In genomic region chr1:41504126-41505035, GRCh38 we compare ENCODE assay signal across 9 cellular contexts. TPM values are rescaled to one million over a fixed set of nuclear protein-coding genes. Genes with fewer than 3 reads are reported as not detected.
DNase-seq lines count a peak whose midpoint lies in the region; ATAC-seq lines count a peak whose summit lies in the region.
"Had no signal": no experiment of that assay in that cellular context is flagged by ENCODE, and none has a peak within 500 bp of the region (broad histone marks: within the 10 kb centered on the region; RNA-seq: fewer than 3 reads in every experiment).

No MANE protein-coding gene starts in this region.

- H3K4me2 ChIP-seq in BLaER1 treated with 17β-estradiol and CSF1 and Interleukin-3, amounts not matched to agents 10 nM and 100 nM: peak overlapping the region in 7 of 11 experiments; percentile 1 to 40 (median 18); a peak in 7 of 22 replicates

- no peaks in the 10 kb centered on the region for H3K36me3 ChIP-seq in BLaER1 treated with 17β-estradiol and CSF1 and Interleukin-3, amounts not matched to agents 10 nM and 100 nM
- no peaks in the 10 kb centered on the region for H3K36me3 ChIP-seq in SJCRH30

- no peak overlapping the region for H3K9ac ChIP-seq in BLaER1 treated with 17β-estradiol and CSF1 and Interleukin-3, amounts not matched to agents 10 nM and 100 nM

- DNase-seq in HPDE6-E6E7 (ENCODE audit: extremely low spot score) (peak; percentile 59), SJCRH30 (peak; percentile 63 to 74), germinal center (ENCODE audit: low spot score) (peak; percentile 34), AML-193 (lab: John Stamatoyannopoulos, UW) (no peak)
- DNase-seq: activated CD8-positive, alpha-beta T cell treated with anti-CD3 and anti-CD28 coated beads, Interleukin-2, amount 10 ng/mL, durations not matched to agents 7 days and 5 days had no signal

- H3K4me1 ChIP-seq in BLaER1 treated with 17β-estradiol and CSF1 and Interleukin-3, amounts not matched to agents 10 nM and 100 nM: peaks cover 6 to 38% (median 21%) of the 10 kb centered on the region in 10 experiments; a peak in 18 of 20 replicates
- peaks cover 32% of the 10 kb centered on the region for H3K4me1 ChIP-seq in SJCRH30

- peaks cover 0 to 8% (median 0%) of the 10 kb centered on the region in 11 experiments; a peak in 4 of 22 replicates for H3K27me3 ChIP-seq in BLaER1 treated with 17β-estradiol and CSF1 and Interleukin-3, amounts not matched to agents 10 nM and 100 nM
- H3K27me3 ChIP-seq in SJCRH30: no peaks in the 10 kb centered on the region

- no peak overlapping the region for H3K27ac ChIP-seq in BLaER1 treated with 17β-estradiol and CSF1 and Interleukin-3, amounts not matched to agents 10 nM and 100 nM
- no peak overlapping the region for H3K27ac ChIP-seq in SJCRH30

- ATAC-seq in GM18511 (IDR thresholded peaks at IDR 0.05; ENCODE audit: unreplicated experiment) (no peak), GM18861 (IDR thresholded peaks at IDR 0.05; ENCODE audit: unreplicated experiment) (no peak), GM21381 (IDR thresholded peaks at IDR 0.05; ENCODE audit: unreplicated experiment) (no peak)
- ATAC-seq: activated CD8-positive, alpha-beta T cell treated with anti-CD3 and anti-CD28 coated beads, Interleukin-2, amount 10 ng/mL, durations not matched to agents 7 days and 5 days had no signal

- peaks cover 0 to 46% (median 11%) of the 10 kb centered on the region in 11 experiments; a peak in 10 of 22 replicates for H4K20me1 ChIP-seq in BLaER1 treated with 17β-estradiol and CSF1 and Interleukin-3, amounts not matched to agents 10 nM and 100 nM

- no peak overlapping the region for H3K4me3 ChIP-seq in BLaER1 treated with 17β-estradiol and CSF1 and Interleukin-3, amounts not matched to agents 10 nM and 100 nM
- H3K4me3 ChIP-seq in SJCRH30: no peak overlapping the region

- no peaks in the 10 kb centered on the region for H3K9me3 ChIP-seq in BLaER1 treated with 17β-estradiol and CSF1 and Interleukin-3, amounts not matched to agents 10 nM and 100 nM (replicated peaks in 1 of 11)
- H3K9me3 ChIP-seq in SJCRH30 (replicated peaks): no peaks in the 10 kb centered on the region

RNA-seq across cellular contexts. Expression of gene EDN2, which starts 19.9 kb away (rescaled TPM):
- total RNA-seq in SJCRH30 (2014; rRNA removed; shearing (Covaris generic)): 0.18 and 0.32 TPM in 2 replicates
- total RNA-seq: activated CD8-positive, alpha-beta T cell treated with anti-CD3 and anti-CD28 coated beads, Interleukin-2, amount 10 ng/mL, durations not matched to agents 7 days and 5 days had no signal

Comparison
In these comparisons a context has a peak if more than half of its experiments do, and no peak if none do; other contexts are left out.
1. DNase-seq: peak in HPDE6-E6E7 (single experiment), SJCRH30 (2 of 2) and germinal center (single experiment); none in AML-193 (0 of 2).